ENCODE assay signal across 2 cellular contexts in the genomic region with DNA sequence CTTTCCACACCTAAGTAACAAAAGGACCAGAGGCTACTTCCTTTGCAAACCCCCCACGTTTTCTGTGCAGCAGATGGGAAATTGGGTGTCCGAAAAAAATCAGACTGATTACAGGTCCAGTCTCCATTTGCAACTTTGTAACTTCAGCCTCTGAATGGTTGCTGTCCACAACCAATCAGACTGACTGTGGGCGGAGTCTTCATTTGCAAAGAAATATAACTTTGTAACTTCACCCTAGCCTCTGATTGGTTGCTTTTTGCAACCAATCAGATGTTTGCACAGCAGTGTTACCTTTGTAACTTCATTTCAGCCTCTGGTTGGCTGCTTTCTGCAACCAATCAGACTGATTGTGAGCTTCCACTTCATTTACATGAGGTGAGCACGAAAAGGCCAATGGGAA.
TF ChIP-seq lines count a peak whose summit lies in the region.

No MANE protein-coding gene starts in this region.

TF ChIP-seq in H1, 55 proteins besides CTCF, POLR2A, EP300 and RAD21:
- TF ChIP-seq RXRA (IDR thresholded peaks at IDR 0.05; ENCODE audit: insufficient read depth, low read depth, low read length) (no peak), SP1 (IDR thresholded peaks at IDR 0.05; ENCODE audit: low read depth, low read length) (peak; percentile 47; the same call in 1 of the 2 replicates), SP2 (IDR thresholded peaks at IDR 0.05; ENCODE audit: low read length) (no peak), TEAD4 (IDR thresholded peaks at IDR 0.05; ENCODE audit: low read depth, low read length) (no peak), CHD2 (IDR thresholded peaks at IDR 0.05; ENCODE audit: low read length) (no peak)

TF ChIP-seq in HEK293T, 16 proteins besides CTCF, POLR2A, EP300 and RAD21:
- no peak for TF ChIP-seq FOXK2 (IDR thresholded peaks at IDR 0.05)
- TF ChIP-seq, protein P1, sequence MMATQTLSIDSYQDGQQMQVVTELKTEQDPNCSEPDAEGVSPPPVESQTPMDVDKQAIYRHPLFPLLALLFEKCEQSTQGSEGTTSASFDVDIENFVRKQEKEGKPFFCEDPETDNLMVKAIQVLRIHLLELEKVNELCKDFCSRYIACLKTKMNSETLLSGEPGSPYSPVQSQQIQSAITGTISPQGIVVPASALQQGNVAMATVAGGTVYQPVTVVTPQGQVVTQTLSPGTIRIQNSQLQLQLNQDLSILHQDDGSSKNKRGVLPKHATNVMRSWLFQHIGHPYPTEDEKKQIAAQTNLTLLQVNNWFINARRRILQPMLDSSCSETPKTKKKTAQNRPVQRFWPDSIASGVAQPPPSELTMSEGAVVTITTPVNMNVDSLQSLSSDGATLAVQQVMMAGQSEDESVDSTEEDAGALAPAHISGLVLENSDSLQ (IDR thresholded peaks at IDR 0.05) = no peak
- TF ChIP-seq LEF1 (IDR thresholded peaks at IDR 0.05; ENCODE audit: borderline replicate concordance) = no peak
- no peak for TF ChIP-seq ELF4 (IDR thresholded peaks at IDR 0.05)
- no peak for TF ChIP-seq NFRKB (IDR thresholded peaks at IDR 0.05)
- no peak for TF ChIP-seq FOXM1 (IDR thresholded peaks at IDR 0.05; ENCODE audit: borderline replicate concordance)
- TF ChIP-seq TARDBP (IDR thresholded peaks at IDR 0.05) = no peak
- no peak for TF ChIP-seq SUZ12 (IDR thresholded peaks at IDR 0.05)
- no peak for TF ChIP-seq HDGF (IDR thresholded peaks at IDR 0.05; ENCODE audit: borderline replicate concordance)
- no peak for TF ChIP-seq L3MBTL2 (conservative IDR thresholded peaks at IDR 0.05)
- TF ChIP-seq BHLHE40 (IDR thresholded peaks at IDR 0.05; ENCODE audit: borderline replicate concordance) = no peak
- TF ChIP-seq ARNT (IDR thresholded peaks at IDR 0.05) = no peak
- no peak for TF ChIP-seq FOXA1 (IDR thresholded peaks at IDR 0.05)
- no peak for TF ChIP-seq CTBP1 (IDR thresholded peaks at IDR 0.05; ENCODE audit: borderline replicate concordance)
- TF ChIP-seq ZNF384 (IDR thresholded peaks at IDR 0.05) = no peak
- no peak for TF ChIP-seq SP1 (IDR thresholded peaks at IDR 0.05)
